In genomic region chr10:17645591-17646345, GRCh38 we compare ENCODE assay signal across 8 cellular contexts. TPM values are rescaled to one million over a fixed set of nuclear protein-coding genes. Genes with fewer than 3 reads are reported as not detected.
DNase-seq lines count a peak whose midpoint lies in the region; ATAC-seq and TF ChIP-seq lines count a peak whose summit lies in the region.

No MANE protein-coding gene starts in this region.

- H2AFZ ChIP-seq in Loucy (ENCODE audit: low read length): no peak overlapping the region
- H2AFZ ChIP-seq in neural cell (ENCODE audit: low read depth, low read length): no peak overlapping the region

- peaks cover 44% of the 10 kb centered on the region for H4K20me1 ChIP-seq in Loucy (ENCODE audit: insufficient read depth, low read length, poor library complexity, severe bottlenecking)
- no peaks in the 10 kb centered on the region for H4K20me1 ChIP-seq in neural cell (ENCODE audit: insufficient read depth)

- no peaks in the 10 kb centered on the region for H3K27me3 Mint-ChIP-seq in CD8-positive, alpha-beta T cell (ENCODE audit: low read depth)

- peak overlapping the region; percentile 17 for H3K4me3 ChIP-seq in CD8-positive, alpha-beta T cell (ENCODE audit: low read depth, low read length)
- H3K4me3 ChIP-seq in Loucy (ENCODE audit: low read length, poor library complexity, severe bottlenecking): peak overlapping the region; percentile 99
- H3K4me3 ChIP-seq in dorsolateral prefrontal cortex: peak overlapping the region in 48 of 59 donors; percentile 9 to 99 (median 93)
- H3K4me3 ChIP-seq in neural cell (ENCODE audit: low read length): peak overlapping the region; percentile 84

- no peaks in the 10 kb centered on the region for H3K36me3 ChIP-seq in CD8-positive, alpha-beta T cell (ENCODE audit: insufficient read depth, low read length)
- H3K36me3 ChIP-seq in Loucy (ENCODE audit: insufficient read depth, low read length): no peaks in the 10 kb centered on the region
- H3K36me3 ChIP-seq in neural cell (ENCODE audit: insufficient read depth, low read length): no peaks in the 10 kb centered on the region

- H3K9ac ChIP-seq in Loucy (ENCODE audit: low read depth, low read length, poor library complexity, severe bottlenecking): peak overlapping the region; percentile 98
- peak overlapping the region; percentile 91 for H3K9ac ChIP-seq in neural cell (ENCODE audit: low read length)

- no peak for DNase-seq in CD8-positive, alpha-beta T cell
- no peak for DNase-seq in dorsolateral prefrontal cortex
- DNase-seq in DMS79 (lab: John Stamatoyannopoulos, UW): no peak
- no peak for DNase-seq in GM10266 (ENCODE audit: extremely low spot score)
- no peak for DNase-seq in sciatic nerve (ENCODE audit: low spot score)

- peaks cover 42% of the 10 kb centered on the region for H3K4me1 ChIP-seq in CD8-positive, alpha-beta T cell (ENCODE audit: insufficient read depth, low read length)
- peaks cover 68% of the 10 kb centered on the region for H3K4me1 ChIP-seq in Loucy (ENCODE audit: insufficient read depth, low read length, poor library complexity, severe bottlenecking)

- H3K4me2 ChIP-seq in Loucy (ENCODE audit: low read depth, low read length, poor library complexity, severe bottlenecking) (peak overlapping the region; percentile 93), neural cell (ENCODE audit: low read length) (peak overlapping the region; percentile 88)

- H3K4me1 Mint-ChIP-seq in CD8-positive, alpha-beta T cell (ENCODE audit: low read depth): peaks cover 72% of the 10 kb centered on the region

- peak; percentile 2 for ATAC-seq in CD8-positive, alpha-beta T cell
- no peak for ATAC-seq in HG02852 (IDR thresholded peaks at IDR 0.05; ENCODE audit: unreplicated experiment)
- ATAC-seq in sciatic nerve: no peak

- CTCF ChIA-PET in CD8-positive, alpha-beta T cell (lab: Charles Lee): no interaction called here

- TF ChIP-seq RAD21 in neural cell (conservative IDR thresholded peaks at IDR 0.05): no peak

- peaks cover 23% of the 10 kb centered on the region for H3K36me3 Mint-ChIP-seq in CD8-positive, alpha-beta T cell

- POLR2A ChIA-PET in CD8-positive, alpha-beta T cell (lab: Charles Lee): no interaction called here

- H3K27me3 ChIP-seq in CD8-positive, alpha-beta T cell (ENCODE audit: insufficient read depth, low read length): no peaks in the 10 kb centered on the region
- H3K27me3 ChIP-seq in Loucy (ENCODE audit: insufficient read depth, low read length, poor library complexity, severe bottlenecking) (no peaks in the 10 kb centered on the region), dorsolateral prefrontal cortex (no peaks in the 10 kb centered on the region), neural cell (ENCODE audit: insufficient read depth, low read depth, low read length) (no peaks in the 10 kb centered on the region)

- peak overlapping the region; percentile 99 for H3K4me3 Mint-ChIP-seq in CD8-positive, alpha-beta T cell

- H3K9me3 Mint-ChIP-seq in CD8-positive, alpha-beta T cell: no peaks in the 10 kb centered on the region

- intact Hi-C loops in CD8-positive, alpha-beta T cell (cut with DNase I, micrococcal nuclease): loop anchor here (2.0 to 10.0 kb wide), 7 partner anchors 37 to 1791 kb away; partner anchors contain the start of genes ARL5B (in 2 of the 2), NSUN6 (in 1 of the 2) and PTER (in 1 of the 2)
- intact Hi-C loops in dorsolateral prefrontal cortex (cut with DNase I): loop anchor here (2.0 to 10.0 kb wide), 2 partner anchors 29 to 1009 kb away; partner anchors contain the start of genes HACD1 (in 2 of the 2), ARL5B (in 1 of the 2) and NSUN6 (in 1 of the 2)
- intact Hi-C loops in sciatic nerve (cut with DNase I): no loop called here

- no peak for TF ChIP-seq EP300 in neural cell (conservative IDR thresholded peaks at IDR 0.05; ENCODE audit: poor library complexity, severe bottlenecking)

- H3K27ac ChIP-seq in CD8-positive, alpha-beta T cell (ENCODE audit: low read depth, low read length): no peak overlapping the region
- peak overlapping the region in 2 of 59 donors; percentile 6 to 10 for H3K27ac ChIP-seq in dorsolateral prefrontal cortex
- H3K27ac ChIP-seq in neural cell (ENCODE audit: low read length): no peak overlapping the region

- H3K9me2 ChIP-seq in Loucy (replicated peaks; ENCODE audit: low read depth, low read length) (no peaks in the 10 kb centered on the region), neural cell (ENCODE audit: insufficient read depth, low read length) (no peaks in the 10 kb centered on the region)

- H3K9me3 ChIP-seq in CD8-positive, alpha-beta T cell (ENCODE audit: low read length): no peaks in the 10 kb centered on the region
- H3K9me3 ChIP-seq in Loucy (ENCODE audit: insufficient read depth, low read depth, low read length): no peaks in the 10 kb centered on the region
- H3K9me3 ChIP-seq in neural cell (ENCODE audit: low read length): no peaks in the 10 kb centered on the region

- no peak for TF ChIP-seq CTCF in CD8-positive, alpha-beta T cell (IDR thresholded peaks at IDR 0.05)
- TF ChIP-seq CTCF in Loucy (conservative IDR thresholded peaks at IDR 0.05; ENCODE audit: low read length) (no peak), dorsolateral prefrontal cortex (IDR thresholded peaks at IDR 0.05 in 54 of 56, conservative IDR thresholded peaks at IDR 0.05 in 2 of 56; ENCODE audit: low read depth in 1 of 56, partially characterized antibody in 56 of 56) (no peak), neural cell (IDR thresholded peaks at IDR 0.05; ENCODE audit: poor library complexity, severe bottlenecking) (no peak), GM10266 (IDR thresholded peaks at IDR 0.05; ENCODE audit: control insufficient read depth, insufficient read depth, low read depth, missing control alignments) (no peak)

- H3K79me2 ChIP-seq in Loucy (ENCODE audit: insufficient read depth, low read length): peaks cover 92% of the 10 kb centered on the region
- peaks cover 66% of the 10 kb centered on the region for H3K79me2 ChIP-seq in neural cell (replicated peaks; ENCODE audit: insufficient read depth, low read length)

- H3F3A ChIP-seq in Loucy (ENCODE audit: low read depth): no peaks in the 10 kb centered on the region; the same call in 1 of the 2 replicates
- H3F3A ChIP-seq in neural cell (ENCODE audit: insufficient read depth, low read length, poor library complexity, severe bottlenecking): peaks cover 4% of the 10 kb centered on the region

- H3K27ac Mint-ChIP-seq in CD8-positive, alpha-beta T cell: peak overlapping the region; percentile 69

TF ChIP-seq in neural cell, 6 proteins besides CTCF, POLR2A, EP300 and RAD21:
- no peak for TF ChIP-seq SMC3 (conservative IDR thresholded peaks at IDR 0.05; ENCODE audit: poor library complexity)
- no peak for TF ChIP-seq EZH2 (IDR thresholded peaks at IDR 0.05; ENCODE audit: borderline replicate concordance, insufficient read depth, low read length, poor library complexity, severe bottlenecking)
- no peak for TF ChIP-seq REST (IDR thresholded peaks at IDR 0.05; ENCODE audit: borderline replicate concordance)
- TF ChIP-seq POLR2AphosphoS5 (IDR thresholded peaks at IDR 0.05): no peak
- no peak for TF ChIP-seq TAF1 (IDR thresholded peaks at IDR 0.05; ENCODE audit: low read depth)
- no peak for TF ChIP-seq MXI1 (conservative IDR thresholded peaks at IDR 0.05; ENCODE audit: poor library complexity, severe bottlenecking)

RNA-seq across cellular contexts. Expression of gene STAM, which starts 1.8 kb away (rescaled TPM):
- total RNA-seq in CD8-positive, alpha-beta T cell: 10 to 100 TPM; 44.0 to 47.9 TPM
- total RNA-seq in dorsolateral prefrontal cortex (10 to 100 TPM; 23.2 to 54.6 (median 40.5) TPM), sciatic nerve (25.1 TPM)
- 32.4 and 33.0 TPM in 2 replicates for polyA plus RNA-seq in neural cell
- 51.6 and 63.9 TPM in 2 replicates for polyA minus RNA-seq in neural cell

RNA-seq across cellular contexts. Expression of gene HACD1, which starts 28.6 kb away (rescaled TPM):
- not detected for total RNA-seq in CD8-positive, alpha-beta T cell
- total RNA-seq in dorsolateral prefrontal cortex (10 to 100 TPM in 29 of 120 experiments, 1 to 10 TPM in 91; 3.5 to 13.4 (median 8.0) TPM), sciatic nerve (3.0 TPM)
- 23.0 and 33.6 TPM in 2 replicates for polyA plus RNA-seq in neural cell
- 11.1 and 12.9 TPM in 2 replicates for polyA minus RNA-seq in neural cell

Comparison
In these comparisons a context has a peak if more than half of its experiments do, and no peak if none do; other contexts are left out.
1. H3K4me3 ChIP-seq: peak in every context shown above with its lines; median percentile 99 in Loucy; 93 in dorsolateral prefrontal cortex; 84 in neural cell; 17 in CD8-positive, alpha-beta T cell.